In the genomic region with DNA sequence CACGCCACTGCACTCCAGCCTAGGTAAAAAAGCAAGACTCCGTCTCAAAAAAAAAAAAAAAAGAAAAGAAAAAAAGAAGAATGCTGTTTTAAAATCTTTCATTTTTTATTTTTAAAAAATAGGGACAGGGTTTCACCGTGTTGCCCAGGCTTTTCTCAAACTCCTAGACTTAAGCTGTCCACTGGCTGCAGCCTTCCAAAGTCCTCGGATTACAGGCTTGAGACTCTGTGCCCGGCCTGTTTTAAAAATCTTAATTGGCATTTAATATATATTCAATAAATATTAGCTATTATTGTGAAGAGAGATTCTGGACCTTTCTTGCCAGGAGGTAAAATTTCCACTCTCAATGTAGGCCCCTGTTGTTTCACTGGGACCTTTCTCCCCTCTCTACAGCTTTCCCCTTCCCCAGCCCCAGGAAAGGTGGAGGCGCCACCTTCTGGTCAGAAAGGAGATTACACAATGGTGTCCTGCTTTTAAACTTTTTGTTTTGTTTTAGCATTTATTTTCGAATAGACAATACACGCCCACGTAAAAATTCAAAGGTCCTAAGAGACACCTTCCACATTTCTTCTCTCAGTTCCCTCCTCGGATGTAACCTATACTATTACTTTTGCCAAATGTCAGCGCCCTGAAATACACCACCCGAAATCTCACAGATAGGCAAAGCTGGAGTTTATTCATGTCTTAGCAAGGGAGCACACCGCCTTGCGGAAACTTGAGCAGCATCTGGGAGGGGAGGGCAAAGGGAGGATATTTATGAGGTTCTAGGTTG, we compare ENCODE assay signal across 8 cellular contexts. TPM values are rescaled to one million over a fixed set of nuclear protein-coding genes. Genes with fewer than 3 reads are reported as not detected.
A peak's percentile ranks its signal among the peaks of the same experiment; 100 is the strongest.
DNase-seq lines count a peak whose midpoint lies in the region; ATAC-seq and TF ChIP-seq lines count a peak whose summit lies in the region.

No MANE protein-coding gene starts in this region.

- H3K4me3 Mint-ChIP-seq in CD4-positive, alpha-beta memory T cell = peak overlapping the region; percentile 88 to 96 (median 94)
- peak overlapping the region; percentile 76 to 90 for H3K4me3 Mint-ChIP-seq in activated T-cell treated with anti-CD3 and anti-CD28 coated beads, Interleukin-2, amount 50 U/mL, for 72 hours
- H3K4me3 Mint-ChIP-seq in neural progenitor cell = peak overlapping the region; percentile 85

- peak; percentile 89 for TF ChIP-seq CTCF in OCI-LY1 (IDR thresholded peaks at IDR 0.05; ENCODE audit: low read length)
- peak; percentile 85 for TF ChIP-seq CTCF in fibroblast of the aortic adventitia (IDR thresholded peaks at IDR 0.05; ENCODE audit: insufficient read depth, low read length)
- TF ChIP-seq CTCF in neural progenitor cell (IDR thresholded peaks at IDR 0.05) = peak; percentile 95

- no peaks in the 10 kb centered on the region for H3K36me3 ChIP-seq in CD4-positive, alpha-beta memory T cell (ENCODE audit: insufficient read depth, low read length)
- H3K36me3 ChIP-seq in OCI-LY1 (ENCODE audit: insufficient read depth, low read length) = no peaks in the 10 kb centered on the region
- no peaks in the 10 kb centered on the region for H3K36me3 ChIP-seq in neural progenitor cell
- no peaks in the 10 kb centered on the region for H3K36me3 ChIP-seq in thymus (ENCODE audit: control insufficient read depth, insufficient read depth)

- peak overlapping the region in 6 of 7 donors; percentile 81 to 93 (median 84) for H3K27ac Mint-ChIP-seq in CD4-positive, alpha-beta memory T cell
- peak overlapping the region; percentile 69 for H3K27ac Mint-ChIP-seq in activated T-cell treated with anti-CD3 and anti-CD28 coated beads, Interleukin-2, amount 50 U/mL, for 72 hours
- H3K27ac Mint-ChIP-seq in neural progenitor cell = peak overlapping the region; percentile 73

- peak; percentile 54 to 57 for ATAC-seq in activated T-cell treated with anti-CD3 and anti-CD28 coated beads, Interleukin-2, amount 50 U/mL, for 72 hours (replicated peaks in 1 of 2)
- no peak for ATAC-seq in HG03108 (IDR thresholded peaks at IDR 0.05; ENCODE audit: unreplicated experiment)

- H3K27ac ChIP-seq in CD4-positive, alpha-beta memory T cell (ENCODE audit: low read depth, low read length) = peak overlapping the region; percentile 29
- H3K27ac ChIP-seq in OCI-LY1 (ENCODE audit: low read depth, low read length, poor library complexity, severe bottlenecking) = no peak overlapping the region
- H3K27ac ChIP-seq in neural progenitor cell = no peak overlapping the region
- no peak overlapping the region for H3K27ac ChIP-seq in thymus (ENCODE audit: low read depth)

- no peaks in the 10 kb centered on the region for H4K20me1 ChIP-seq in OCI-LY1 (ENCODE audit: insufficient read depth, low read length)
- H4K20me1 ChIP-seq in neural progenitor cell (ENCODE audit: low read depth) = no peaks in the 10 kb centered on the region

- H3K4me3 ChIP-seq in CD4-positive, alpha-beta memory T cell (ENCODE audit: low read length in 2 of 2) = peak overlapping the region; percentile 44 to 49
- H3K4me3 ChIP-seq in OCI-LY1 (ENCODE audit: low read depth, low read length, poor library complexity, severe bottlenecking) (peak overlapping the region; percentile 56), fibroblast of the aortic adventitia (ENCODE audit: low read depth, low read length) (peak overlapping the region; percentile 72), neural progenitor cell (peak overlapping the region; percentile 46), thymus (ENCODE audit: low read length) (peak overlapping the region; percentile 56)

- no peaks in the 10 kb centered on the region for H3K27me3 ChIP-seq in CD4-positive, alpha-beta memory T cell (ENCODE audit: insufficient read depth, low read length)
- H3K27me3 ChIP-seq in OCI-LY1 (ENCODE audit: insufficient read depth, low read length) (no peaks in the 10 kb centered on the region), neural progenitor cell (no peaks in the 10 kb centered on the region), thymus (ENCODE audit: control insufficient read depth, insufficient read depth) (no peaks in the 10 kb centered on the region)

- intact Hi-C loops in CD4-positive, alpha-beta memory T cell (cut with micrococcal nuclease) = loop anchor here (1.0 to 2.0 kb wide), 5 partner anchors 148 to 346 kb away; no protein-coding TSS in a partner anchor

- H3F3A ChIP-seq in OCI-LY1 (ENCODE audit: insufficient read depth, low read length) (no peaks in the 10 kb centered on the region), neural progenitor cell (ENCODE audit: low read depth) (no peaks in the 10 kb centered on the region)

- H3K4me1 Mint-ChIP-seq in CD4-positive, alpha-beta memory T cell = peaks cover 0 to 6% (median 5%) of the 10 kb centered on the region in 4 donors
- H3K4me1 Mint-ChIP-seq in activated T-cell treated with anti-CD3 and anti-CD28 coated beads, Interleukin-2, amount 50 U/mL, for 72 hours (ENCODE audit: low read depth) = peaks cover 11% of the 10 kb centered on the region
- H3K4me1 Mint-ChIP-seq in neural progenitor cell = peaks cover 5% of the 10 kb centered on the region

- H3K9me3 Mint-ChIP-seq in CD4-positive, alpha-beta memory T cell = no peaks in the 10 kb centered on the region
- H3K9me3 Mint-ChIP-seq in activated T-cell treated with anti-CD3 and anti-CD28 coated beads, Interleukin-2, amount 50 U/mL, for 72 hours = no peaks in the 10 kb centered on the region
- H3K9me3 Mint-ChIP-seq in neural progenitor cell = no peaks in the 10 kb centered on the region

- 36% methylated on average over 14 of the region's 14 CpGs for WGBS in thymus

- DNase-seq in CD4-positive, alpha-beta memory T cell = peak; percentile 52 to 68 (median 62)
- DNase-seq in H4 (ENCODE audit: low spot score) = peak; percentile 25
- peak; percentile 59 to 66 for DNase-seq in activated T-cell treated with anti-CD3 and anti-CD28 coated beads, Interleukin-2, amount 50 U/mL, for 72 hours
- peak; percentile 64 for DNase-seq in fibroblast of the aortic adventitia (ENCODE audit: low read depth)
- DNase-seq in neural progenitor cell (ENCODE audit: low spot score) = peak; percentile 71

- no peaks in the 10 kb centered on the region for H3K27me3 Mint-ChIP-seq in CD4-positive, alpha-beta memory T cell
- no peaks in the 10 kb centered on the region for H3K27me3 Mint-ChIP-seq in activated T-cell treated with anti-CD3 and anti-CD28 coated beads, Interleukin-2, amount 50 U/mL, for 72 hours (ENCODE audit: low read depth)
- H3K27me3 Mint-ChIP-seq in neural progenitor cell (ENCODE audit: insufficient read depth, low read depth) = no peaks in the 10 kb centered on the region

- CTCF ChIA-PET in CD4-positive, alpha-beta memory T cell (lab: Charles Lee; ENCODE audit: partially characterized antibody) = interaction anchor here (0.7 to 4.4 kb wide), 51 partner anchors 8 to 391 kb away, joined by 3 to 72 read pairs (median 5); partner anchors contain the start of genes CLEC4E, M6PR and PHC1

- H2AFZ ChIP-seq in OCI-LY1 (ENCODE audit: low read length) (peak overlapping the region; percentile 47), neural progenitor cell (replicated peaks) (peak overlapping the region; percentile 95)

- H3K36me3 Mint-ChIP-seq in CD4-positive, alpha-beta memory T cell = no peaks in the 10 kb centered on the region
- no peaks in the 10 kb centered on the region for H3K36me3 Mint-ChIP-seq in activated T-cell treated with anti-CD3 and anti-CD28 coated beads, Interleukin-2, amount 50 U/mL, for 72 hours (ENCODE audit: insufficient read depth in 2 of 2)
- H3K36me3 Mint-ChIP-seq in neural progenitor cell = no peaks in the 10 kb centered on the region

- no peaks in the 10 kb centered on the region for H3K9me3 ChIP-seq in CD4-positive, alpha-beta memory T cell (ENCODE audit: control insufficient read depth in 1 of 2, low read length in 2 of 2)
- H3K9me3 ChIP-seq in OCI-LY1 (ENCODE audit: low read length) = no peaks in the 10 kb centered on the region
- H3K9me3 ChIP-seq in neural progenitor cell (ENCODE audit: low read depth) = no peaks in the 10 kb centered on the region
- no peaks in the 10 kb centered on the region for H3K9me3 ChIP-seq in thymus (ENCODE audit: control insufficient read depth)

- POLR2A ChIA-PET in CD4-positive, alpha-beta memory T cell (lab: Charles Lee; ENCODE audit: partially characterized antibody) = interaction anchor here (1.0 to 2.4 kb wide), 5 partner anchors 10 to 233 kb away, joined by 3 to 6 read pairs (median 3); no protein-coding TSS in a partner anchor

- H3K9ac ChIP-seq in OCI-LY1 (ENCODE audit: low read length) (peak overlapping the region; percentile 44; the same call in 1 of the 2 replicates), neural progenitor cell (no peak overlapping the region)

- H3K79me2 ChIP-seq in OCI-LY1 (ENCODE audit: insufficient read depth, low read length) = no peaks in the 10 kb centered on the region
- no peaks in the 10 kb centered on the region for H3K79me2 ChIP-seq in neural progenitor cell (ENCODE audit: low read depth)

- H3K4me1 ChIP-seq in CD4-positive, alpha-beta memory T cell (ENCODE audit: insufficient read depth, low read length) = no peaks in the 10 kb centered on the region
- H3K4me1 ChIP-seq in OCI-LY1 (ENCODE audit: insufficient read depth, low read length, severe bottlenecking) (peaks cover 3% of the 10 kb centered on the region), neural progenitor cell (no peaks in the 10 kb centered on the region), thymus (ENCODE audit: control insufficient read depth, insufficient read depth, low read length) (no peaks in the 10 kb centered on the region)

- no peaks in the 10 kb centered on the region for H3K9me2 ChIP-seq in OCI-LY1 (ENCODE audit: low read depth, low read length)

- H3K4me2 ChIP-seq in OCI-LY1 (ENCODE audit: low read length) = peak overlapping the region; percentile 69
- H3K4me2 ChIP-seq in neural progenitor cell = peak overlapping the region; percentile 76

RNA-seq across cellular contexts. Expression of gene PHC1, which starts 23.8 kb away (rescaled TPM):
- total RNA-seq in CD4-positive, alpha-beta memory T cell = 10 to 100 TPM; 52.4 to 52.8 TPM
- polyA plus RNA-seq in CD4-positive, alpha-beta memory T cell = 10 to 100 TPM; 22.3 to 28.1 TPM
- total RNA-seq in H4 (2014; rRNA removed; shearing (Covaris generic)) = 20.9 and 27.1 TPM in 2 replicates
- 10 to 100 TPM; 16.7 to 19.7 TPM for total RNA-seq in activated T-cell treated with anti-CD3 and anti-CD28 coated beads, Interleukin-2, amount 50 U/mL, for 72 hours
- 27.6 and 31.6 TPM in 2 replicates for total RNA-seq in fibroblast of the aortic adventitia (ENCODE audit: low replicate concordance)
- 62.7 and 90.4 TPM in 2 replicates for total RNA-seq in neural progenitor cell (ENCODE audit: low replicate concordance)
- 73.2 TPM for polyA plus RNA-seq in thymus

RNA-seq across cellular contexts. Expression of gene M6PR, which starts 58.9 kb away (rescaled TPM):
- total RNA-seq in CD4-positive, alpha-beta memory T cell = 100 to 1,000 TPM; 226 to 247 TPM
- 100 to 1,000 TPM; 363 to 502 TPM for polyA plus RNA-seq in CD4-positive, alpha-beta memory T cell
- total RNA-seq in H4 (2014; rRNA removed; shearing (Covaris generic)) = 193 and 245 TPM in 2 replicates
- total RNA-seq in activated T-cell treated with anti-CD3 and anti-CD28 coated beads, Interleukin-2, amount 50 U/mL, for 72 hours = 100 to 1,000 TPM; 149 to 153 TPM
- total RNA-seq in fibroblast of the aortic adventitia (ENCODE audit: low replicate concordance) = 92.1 and 329 TPM in 2 replicates
- 113 and 124 TPM in 2 replicates for total RNA-seq in neural progenitor cell (ENCODE audit: low replicate concordance)
- polyA plus RNA-seq in thymus = 101 TPM
